Comparison of ENCODE assay signal across 1 cellular context in genomic region chr10:103890194-103890658, GRCh38.
A peak's percentile ranks its signal among the peaks of the same experiment; 100 is the strongest.
TF ChIP-seq lines count a peak whose summit lies in the region.

No MANE protein-coding gene starts in this region.

TF ChIP-seq in A549, 52 proteins besides CTCF, POLR2A, EP300 and RAD21 (continued from another document):
- TF ChIP-seq PHF8 (IDR thresholded peaks at IDR 0.05; ENCODE audit: borderline replicate concordance, low read depth) (no peak), HOXA7 (CRISPR knock-in tag; IDR thresholded peaks at IDR 0.05) (no peak), CBX8 (IDR thresholded peaks at IDR 0.05) (no peak), JUN (IDR thresholded peaks at IDR 0.05) (peak; percentile 24 to 60; a peak in 2 of 5 replicates), E2F6 (IDR thresholded peaks at IDR 0.05; ENCODE audit: borderline replicate concordance, low read depth) (no peak), ELK1 (IDR thresholded peaks at IDR 0.05; ENCODE audit: low read depth, low read length) (no peak), ZNF302 (CRISPR knock-in tag; IDR thresholded peaks at IDR 0.05) (no peak), GATA3 (IDR thresholded peaks at IDR 0.05; ENCODE audit: borderline replicate concordance) (peak; percentile 71), FOSB (CRISPR knock-in tag; IDR thresholded peaks at IDR 0.05) (no peak), HES2 (IDR thresholded peaks at IDR 0.05) (no peak), SMC3 (IDR thresholded peaks at IDR 0.05) (peak; percentile 25; the same call in 1 of the 3 replicates), CHD2 (IDR thresholded peaks at IDR 0.05; ENCODE audit: low read length, partially characterized antibody) (no peak)
- TF ChIP-seq, protein P1, sequence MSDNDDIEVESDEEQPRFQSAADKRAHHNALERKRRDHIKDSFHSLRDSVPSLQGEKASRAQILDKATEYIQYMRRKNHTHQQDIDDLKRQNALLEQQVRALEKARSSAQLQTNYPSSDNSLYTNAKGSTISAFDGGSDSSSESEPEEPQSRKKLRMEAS (IDR thresholded peaks at IDR 0.05): peak; percentile 30
- TF ChIP-seq, protein P2, sequence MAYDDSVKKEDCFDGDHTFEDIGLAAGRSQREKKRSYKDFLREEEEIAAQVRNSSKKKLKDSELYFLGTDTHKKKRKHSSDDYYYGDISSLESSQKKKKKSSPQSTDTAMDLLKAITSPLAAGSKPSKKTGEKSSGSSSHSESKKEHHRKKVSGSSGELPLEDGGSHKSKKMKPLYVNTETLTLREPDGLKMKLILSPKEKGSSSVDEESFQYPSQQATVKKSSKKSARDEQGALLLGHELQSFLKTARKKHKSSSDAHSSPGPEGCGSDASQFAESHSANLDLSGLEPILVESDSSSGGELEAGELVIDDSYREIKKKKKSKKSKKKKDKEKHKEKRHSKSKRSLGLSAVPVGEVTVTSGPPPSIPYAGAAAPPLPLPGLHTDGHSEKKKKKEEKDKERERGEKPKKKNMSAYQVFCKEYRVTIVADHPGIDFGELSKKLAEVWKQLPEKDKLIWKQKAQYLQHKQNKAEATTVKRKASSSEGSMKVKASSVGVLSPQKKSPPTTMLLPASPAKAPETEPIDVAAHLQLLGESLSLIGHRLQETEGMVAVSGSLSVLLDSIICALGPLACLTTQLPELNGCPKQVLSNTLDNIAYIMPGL (CRISPR knock-in tag; IDR thresholded peaks at IDR 0.05; ENCODE audit: borderline replicate concordance): no peak
- TF ChIP-seq, protein P3, sequence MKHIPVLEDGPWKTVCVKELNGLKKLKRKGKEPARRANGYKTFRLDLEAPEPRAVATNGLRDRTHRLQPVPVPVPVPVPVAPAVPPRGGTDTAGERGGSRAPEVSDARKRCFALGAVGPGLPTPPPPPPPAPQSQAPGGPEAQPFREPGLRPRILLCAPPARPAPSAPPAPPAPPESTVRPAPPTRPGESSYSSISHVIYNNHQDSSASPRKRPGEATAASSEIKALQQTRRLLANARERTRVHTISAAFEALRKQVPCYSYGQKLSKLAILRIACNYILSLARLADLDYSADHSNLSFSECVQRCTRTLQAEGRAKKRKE (CRISPR knock-in tag; IDR thresholded peaks at IDR 0.05; ENCODE audit: low read depth): no peak
- TF ChIP-seq, protein P4, sequence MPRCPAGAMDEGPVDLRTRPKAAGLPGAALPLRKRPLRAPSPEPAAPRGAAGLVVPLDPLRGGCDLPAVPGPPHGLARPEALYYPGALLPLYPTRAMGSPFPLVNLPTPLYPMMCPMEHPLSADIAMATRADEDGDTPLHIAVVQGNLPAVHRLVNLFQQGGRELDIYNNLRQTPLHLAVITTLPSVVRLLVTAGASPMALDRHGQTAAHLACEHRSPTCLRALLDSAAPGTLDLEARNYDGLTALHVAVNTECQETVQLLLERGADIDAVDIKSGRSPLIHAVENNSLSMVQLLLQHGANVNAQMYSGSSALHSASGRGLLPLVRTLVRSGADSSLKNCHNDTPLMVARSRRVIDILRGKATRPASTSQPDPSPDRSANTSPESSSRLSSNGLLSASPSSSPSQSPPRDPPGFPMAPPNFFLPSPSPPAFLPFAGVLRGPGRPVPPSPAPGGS (IDR thresholded peaks at IDR 0.05): no peak
- TF ChIP-seq, protein P5, sequence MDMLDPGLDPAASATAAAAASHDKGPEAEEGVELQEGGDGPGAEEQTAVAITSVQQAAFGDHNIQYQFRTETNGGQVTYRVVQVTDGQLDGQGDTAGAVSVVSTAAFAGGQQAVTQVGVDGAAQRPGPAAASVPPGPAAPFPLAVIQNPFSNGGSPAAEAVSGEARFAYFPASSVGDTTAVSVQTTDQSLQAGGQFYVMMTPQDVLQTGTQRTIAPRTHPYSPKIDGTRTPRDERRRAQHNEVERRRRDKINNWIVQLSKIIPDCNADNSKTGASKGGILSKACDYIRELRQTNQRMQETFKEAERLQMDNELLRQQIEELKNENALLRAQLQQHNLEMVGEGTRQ (IDR thresholded peaks at IDR 0.05): no peak
TF ChIP-seq in A549: peak in this region for 10.
